18 cellular contexts compared by ENCODE assay signal in genomic region chr1:200893411-200893901, GRCh38. TPM values are rescaled to one million over a fixed set of nuclear protein-coding genes. Genes with fewer than 3 reads are reported as not detected.
DNase-seq lines count a peak whose midpoint lies in the region; ATAC-seq and TF ChIP-seq lines count a peak whose summit lies in the region.
"Had no signal": no experiment of that assay in that cellular context is flagged by ENCODE, and none has a peak within 500 bp of the region (broad histone marks: within the 10 kb centered on the region; RNA-seq: fewer than 3 reads in every experiment).

No MANE protein-coding gene starts in this region.

- H3K4me1 ChIP-seq in MM.1S (ENCODE audit: low read length) = peaks cover 43% of the 10 kb centered on the region

- peaks cover 86% of the 10 kb centered on the region for H3K79me2 ChIP-seq in MM.1S (ENCODE audit: low read length)

- H3K36me3 ChIP-seq in MM.1S (replicated peaks; ENCODE audit: insufficient read depth, low read length) = no peaks in the 10 kb centered on the region
- H3K36me3 ChIP-seq: ascending aorta, thoracic aorta had no signal

- H3K4me1 Mint-ChIP-seq in Calu3 (ENCODE audit: low read depth, unreplicated experiment) (peaks cover 62% of the 10 kb centered on the region), nephron (peaks cover 73% of the 10 kb centered on the region)

- H4K20me1 ChIP-seq in MM.1S (ENCODE audit: insufficient read depth, low read length) = no peaks in the 10 kb centered on the region

- H3K9me3 Mint-ChIP-seq in Calu3 (ENCODE audit: low read depth, unreplicated experiment) (no peaks in the 10 kb centered on the region), nephron (no peaks in the 10 kb centered on the region)
- H3K9me3 Mint-ChIP-seq: activated T-helper 17 cell treated with anti-CD3 and anti-CD28 coated beads, Interleukin-2, amount 50 U/mL, for 72 hours had no signal

- H3K27me3 ChIP-seq in MM.1S (replicated peaks; ENCODE audit: insufficient read depth, low read length) = no peaks in the 10 kb centered on the region
- H3K27me3 ChIP-seq: ascending aorta had no signal

- peak overlapping the region; percentile 79 for H3K4me3 ChIP-seq in MM.1S (ENCODE audit: low read length)
- H3K4me3 ChIP-seq: ascending aorta, thoracic aorta had no signal

- peak overlapping the region; percentile 99 for H3K4me3 Mint-ChIP-seq in Calu3 (ENCODE audit: low read depth, unreplicated experiment)
- H3K4me3 Mint-ChIP-seq in nephron = peak overlapping the region; percentile 95 to 97 (median 97)
- H3K4me3 Mint-ChIP-seq: activated T-helper 17 cell treated with anti-CD3 and anti-CD28 coated beads, Interleukin-2, amount 50 U/mL, for 72 hours had no signal

- H3K4me2 ChIP-seq in MM.1S (ENCODE audit: low read depth, low read length) = peak overlapping the region; percentile 83

- no peaks in the 10 kb centered on the region for H3K9me2 ChIP-seq in MM.1S (replicated peaks; ENCODE audit: insufficient read depth, low read length)

- DNase-seq in Calu3 (peak; percentile 78), MM.1S (peak; percentile 59), left cardiac atrium (no peak), DMS153 (lab: John Stamatoyannopoulos, UW) (no peak)
- no peak for DNase-seq in stimulated activated naive CD4-positive, alpha-beta T cell (lab: John Stamatoyannopoulos, UW)
- DNase-seq: activated CD4-positive, alpha-beta T cell treated with anti-CD3 and anti-CD28 coated beads, Interleukin-2, amount 50 U/mL, for 4 hours; foreskin melanocyte; left ventricle myocardium superior; NCI-H524 had no signal

- H3F3A ChIP-seq in MM.1S (ENCODE audit: insufficient read depth, low read length) = peaks cover 40% of the 10 kb centered on the region

- no peak for TF ChIP-seq CTCF in Calu3 (IDR thresholded peaks at IDR 0.05; ENCODE audit: unreplicated experiment)
- no peak for TF ChIP-seq CTCF in MM.1S (IDR thresholded peaks at IDR 0.05; ENCODE audit: low read length)
- no peak for TF ChIP-seq CTCF in nephron (IDR thresholded peaks at IDR 0.05; ENCODE audit: unreplicated experiment in 3 of 3)

- H2AFZ ChIP-seq in MM.1S (ENCODE audit: low read length) = peak overlapping the region; percentile 9; the same call in 1 of the 2 replicates

- H3K9me3 ChIP-seq in MM.1S (replicated peaks; ENCODE audit: insufficient read depth, low read length) = no peaks in the 10 kb centered on the region
- H3K9me3 ChIP-seq: ascending aorta, thoracic aorta had no signal

- H3K27me3 Mint-ChIP-seq in Calu3 (ENCODE audit: unreplicated experiment) (no peaks in the 10 kb centered on the region), nephron (ENCODE audit: low read depth) (peaks cover 34% of the 10 kb centered on the region)

- H3K36me3 Mint-ChIP-seq in Calu3 (ENCODE audit: insufficient read depth, unreplicated experiment) = peaks cover 82% of the 10 kb centered on the region
- peaks cover 7% of the 10 kb centered on the region for H3K36me3 Mint-ChIP-seq in nephron (ENCODE audit: low read depth)

- CTCF ChIA-PET in Calu3 (lab: Charles Lee) = interaction anchor here (1.8 to 2.5 kb wide), 2 partner anchors 14 to 79 kb away, joined by 5 read pairs; no protein-coding TSS in a partner anchor

- H3K27ac ChIP-seq in MM.1S (ENCODE audit: low read length) = peak overlapping the region; percentile 84
- H3K27ac ChIP-seq: ascending aorta, thoracic aorta had no signal

- ATAC-seq in esophagus mucosa (peak; percentile 2), left cardiac atrium (no peak), HG03378 (IDR thresholded peaks at IDR 0.05; ENCODE audit: unreplicated experiment) (no peak)
- ATAC-seq: activated T-helper 17 cell treated with anti-CD3 and anti-CD28 coated beads, Interleukin-2, amount 50 U/mL, for 72 hours; left ventricle myocardium superior; Right ventricle myocardium inferior had no signal

- H3K27ac Mint-ChIP-seq in Calu3 (ENCODE audit: unreplicated experiment) = peak overlapping the region; percentile 89
- H3K27ac Mint-ChIP-seq in nephron = peak overlapping the region; percentile 99 to 100 (median 99)
- H3K27ac Mint-ChIP-seq: activated T-helper 17 cell treated with anti-CD3 and anti-CD28 coated beads, Interleukin-2, amount 50 U/mL, for 72 hours had no signal

- BruUV-seq in Calu3 (replicated peaks; lab: Mats Ljungman, UMichigan) = no TSS peak

- H3K9ac ChIP-seq in MM.1S (ENCODE audit: low read length) = peak overlapping the region; percentile 97

- intact Hi-C loops in Calu3 (cut with micrococcal nuclease; ENCODE audit: unreplicated experiment) = loop anchor here (2.0 to 5.0 kb wide), 2 partner anchors 79 to 149 kb away; no protein-coding TSS in a partner anchor
- intact Hi-C loops in left cardiac atrium (cut with DNase I) = no loop called here

RNA-seq across cellular contexts. Expression of gene INAVA, which starts 1.2 kb away (rescaled TPM):
- total RNA-seq in Calu3 (2022) = 167 and 175 TPM in 2 replicates
- 54.8 TPM for total RNA-seq in esophagus mucosa
- total RNA-seq in left cardiac atrium = under 1 TPM in 1 of 2 donors, not detected in 1; 0.29 TPM
- total RNA-seq: ascending aorta, dermis microvascular lymphatic vessel endothelial cell, Right ventricle myocardium inferior had no signal

RNA-seq across cellular contexts. Expression of gene GPR25, which starts 20.7 kb away (rescaled TPM):
- total RNA-seq in Calu3 (2022) (not detected in 2 replicates), esophagus mucosa (0.32 TPM), left cardiac atrium (not detected)
- total RNA-seq: ascending aorta, dermis microvascular lymphatic vessel endothelial cell, left ventricle myocardium superior, osteocyte, Right ventricle myocardium inferior, thoracic aorta had no signal

Comparison
In these comparisons a context has a peak if more than half of its experiments do, and no peak if none do; other contexts are left out.
1. DNase-seq: peak in Calu3 (single experiment) and MM.1S (single experiment); none in left cardiac atrium (single experiment), stimulated activated naive CD4-positive, alpha-beta T cell (0 of 6) and DMS153 (single experiment).
2. RNA of gene INAVA, which starts 1.2 kb away (total RNA-seq): 167 to 175 TPM in Calu3 and 54.8 TPM in esophagus mucosa (single experiment); 0.29 TPM in left cardiac atrium; every median in the first group is over 10 times any median in the second.